12 cellular contexts compared by ENCODE assay signal in genomic region chr1:181469829-181470228, GRCh38. TPM values are rescaled to one million over a fixed set of nuclear protein-coding genes. Genes with fewer than 3 reads are reported as not detected.
DNase-seq lines count a peak whose midpoint lies in the region; ATAC-seq and TF ChIP-seq lines count a peak whose summit lies in the region.
"Had no signal": no experiment of that assay in that cellular context is flagged by ENCODE, and none has a peak within 500 bp of the region (broad histone marks: within the 10 kb centered on the region; RNA-seq: fewer than 3 reads in every experiment).

No MANE protein-coding gene starts in this region.

- H3K9me3 ChIP-seq in osteoblast (ENCODE audit: low read depth, low read length), result no peaks in the 10 kb centered on the region
- H3K9me3 ChIP-seq in right lobe of liver, result no peaks in the 10 kb centered on the region

- peak; percentile 78 for DNase-seq in Caki2 (ENCODE audit: low read depth)
- DNase-seq in NCI-H226, result peak; percentile 98
- peak; percentile 60 for DNase-seq in fibroblast of peridontal ligament (ENCODE audit: extremely low read depth)
- peak; percentile 82 for DNase-seq in osteoblast (ENCODE audit: insufficient read length, low spot score, missing footprints)
- no peak for DNase-seq in stimulated activated CD8-positive, alpha-beta memory T cell treated with anti-CD3 and anti-CD28 coated beads, Interleukin-4, amount 100 ng/mL, for 48 hours
- no peak for DNase-seq in NCI-H1694 treated with DMSO at 0.1 percent for 48 hours (lab: John Stamatoyannopoulos, UW)
- DNase-seq in right lobe of liver, result no peak
- DNase-seq: activated CD4-positive, alpha-beta T cell treated with anti-CD3 and anti-CD28 coated beads for 48 hours; DND-41; NCI-H1092 had no signal

- TF ChIP-seq POLR2A in right lobe of liver (IDR thresholded peaks at IDR 0.05), result no peak

- in situ Hi-C loops in Caki2 (cut with HindIII; ENCODE audit: low pct_unique_long_range_greater_than_20kb, low sequenced_read_pairs), result no loop called here

- H3K4me2 ChIP-seq in osteoblast (ENCODE audit: insufficient read depth, low read length), result no peak overlapping the region
- H3K4me2 ChIP-seq: PC-9 had no signal

- no peaks in the 10 kb centered on the region for H4K20me1 ChIP-seq in osteoblast (ENCODE audit: insufficient read depth, low read length)

- peaks cover 3% of the 10 kb centered on the region for H3K4me1 ChIP-seq in osteoblast (ENCODE audit: insufficient read depth, low read length)
- H3K4me1 ChIP-seq in right lobe of liver, result no peaks in the 10 kb centered on the region

- 74% methylated on average over 5 of the region's 5 CpGs for WGBS in right lobe of liver (ENCODE audit: insufficient coverage, low coverage, low lambda C conversion rate, missing lambda C conversion rate)

- H3K4me3 ChIP-seq in osteoblast (ENCODE audit: insufficient read depth, low read length) (no peak overlapping the region), right lobe of liver (no peak overlapping the region)
- H3K4me3 ChIP-seq: PC-9 had no signal

- H3K27ac ChIP-seq in osteoblast (ENCODE audit: low read depth, low read length) (no peak overlapping the region), right lobe of liver (no peak overlapping the region)
- H3K27ac ChIP-seq: PC-9 had no signal

- intact Hi-C loops in right lobe of liver (cut with DNase I), result loop anchor here in 1 of 2 donors (10.0 kb wide), 1 partner anchor 475 kb away; no protein-coding TSS in a partner anchor

- H3K27me3 ChIP-seq in osteoblast (ENCODE audit: insufficient read depth, low read length) (no peaks in the 10 kb centered on the region), right lobe of liver (no peaks in the 10 kb centered on the region)

- ATAC-seq in activated CD4-positive, CD25-positive, alpha-beta regulatory T cell treated with anti-CD3 and anti-CD28 coated beads, Interleukin-2, amount 50 U/mL, for 24 hours, result no peak
- no peak for ATAC-seq in right lobe of liver

- no peak overlapping the region for H2AFZ ChIP-seq in osteoblast (ENCODE audit: low read length)
- H2AFZ ChIP-seq: PC-9 had no signal

- TF ChIP-seq CTCF in osteoblast (IDR thresholded peaks at IDR 0.05; ENCODE audit: extremely low read depth, low read depth, low read length), result no peak
- TF ChIP-seq CTCF in right lobe of liver (IDR thresholded peaks at IDR 0.05), result no peak

- no peaks in the 10 kb centered on the region for H3K36me3 ChIP-seq in osteoblast (ENCODE audit: insufficient read depth, low read length)
- H3K36me3 ChIP-seq in right lobe of liver, result no peaks in the 10 kb centered on the region

- H3K79me2 ChIP-seq in osteoblast (ENCODE audit: insufficient read depth, low read length), result no peaks in the 10 kb centered on the region

RNA-seq across cellular contexts. Expression of gene CACNA1E, which starts 13.5 kb away (rescaled TPM):
- not detected in 2 replicates for total RNA-seq in Caki2 (2014; rRNA removed; shearing (Covaris generic); ENCODE audit: low replicate concordance)
- total RNA-seq in osteoblast (under 0.01 and 0.29 TPM in 2 replicates), right lobe of liver (under 1 TPM in 4 of 6 experiments, not detected in 2; 0.05 to 0.09 (median 0.06) TPM)
- total RNA-seq: PC-9 had no signal

Comparison
In these comparisons a context has a peak if more than half of its experiments do, and no peak if none do; other contexts are left out.
1. DNase-seq: peak in Caki2 (single experiment), NCI-H226 (single experiment), fibroblast of peridontal ligament (single experiment) and osteoblast (single experiment); none in stimulated activated CD8-positive, alpha-beta memory T cell treated with anti-CD3 and anti-CD28 coated beads, Interleukin-4, amount 100 ng/mL, for 48 hours (single experiment), NCI-H1694 treated with DMSO at 0.1 percent for 48 hours (single experiment) and right lobe of liver (0 of 3).